ENCODE assay signal across 10 cellular contexts in the genomic region with DNA sequence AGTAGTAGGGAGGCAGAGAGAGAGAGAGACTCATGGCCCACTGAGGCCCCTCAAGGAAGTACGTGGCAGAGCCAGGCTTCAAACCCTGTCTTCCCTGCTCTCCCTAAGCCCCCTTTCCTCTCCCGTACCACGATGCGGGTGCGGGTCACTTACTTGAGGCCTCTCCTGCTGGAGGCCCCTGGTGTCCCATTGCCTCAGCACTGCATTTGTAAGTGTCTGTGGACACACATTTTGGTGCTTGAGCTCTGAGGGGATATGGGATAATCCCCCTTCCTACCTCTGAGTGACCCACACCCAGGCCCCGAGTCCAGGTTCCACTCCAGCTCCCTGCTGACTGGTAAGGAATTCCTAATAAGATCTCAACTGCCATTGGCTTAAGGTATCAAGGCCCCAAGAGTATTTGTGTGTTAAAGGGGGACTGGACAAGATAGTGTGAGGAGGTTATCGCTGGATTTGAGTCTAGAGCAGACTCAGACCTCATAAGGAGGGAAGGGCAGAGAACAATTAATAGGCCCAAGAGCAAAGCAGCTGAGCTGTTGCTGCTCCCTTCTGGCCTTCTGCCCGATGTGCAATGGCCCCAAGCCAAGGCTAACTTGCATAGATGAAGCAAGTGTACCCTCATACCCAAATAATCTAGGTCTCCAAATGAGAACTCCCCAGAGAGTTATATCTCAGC.
DNase-seq lines count a peak whose midpoint lies in the region; ATAC-seq, FAIRE-seq and TF ChIP-seq lines count a peak whose summit lies in the region.
"Had no signal": no experiment of that assay in that cellular context is flagged by ENCODE, and none has a peak within 500 bp of the region (broad histone marks: within the 10 kb centered on the region; RNA-seq: fewer than 3 reads in every experiment).

No MANE protein-coding gene starts in this region.

- H3K36me3 ChIP-seq in H1 (ENCODE audit: control insufficient read depth in 2 of 4, insufficient read depth in 4 of 4, low read length in 3 of 4) = no peaks in the 10 kb centered on the region
- H3K36me3 ChIP-seq in gastroesophageal sphincter = peaks cover 0 to 14% of the 10 kb centered on the region in 2 donors
- H3K36me3 ChIP-seq in Peyer's patch = peaks cover 0 to 14% (median 0%) of the 10 kb centered on the region in 3 donors
- H3K36me3 ChIP-seq in GM23248 (ENCODE audit: low read depth) = no peaks in the 10 kb centered on the region

- CTCF ChIA-PET in H1 (lab: Charles Lee; ENCODE audit: partially characterized antibody) = interaction anchor here (0.8 to 7.7 kb wide), 22 partner anchors 7 to 546 kb away, joined by 3 to 39 read pairs (median 4); no protein-coding TSS in a partner anchor

- WGBS in H1 (ENCODE audit: extremely low coverage in 1 of 2, insufficient coverage in 1 of 2, insufficient read length in 1 of 2, insufficient replicate concordance in 2 of 2, low coverage in 1 of 2, low lambda C conversion rate in 2 of 2, missing lambda C conversion rate in 1 of 2), 2 experiments = 88% methylated on average over 7 of the region's 8 CpGs; no CpG with 5 or more reads in 1 of the 2 experiments
- WGBS in gastroesophageal sphincter (ENCODE audit: low coverage in 1 of 2), 2 donors = 59 to 100% methylated on average over 1 to 7 of the region's 8 CpGs
- 68 to 73% methylated on average over 8 of the region's 8 CpGs for WGBS in GM23248 (ENCODE audit: low coverage in 1 of 2, low lambda C conversion rate in 2 of 2, missing lambda C conversion rate in 2 of 2), 2 experiments

- no peak overlapping the region; a peak in 1 of 7 replicates for H3K9ac ChIP-seq in H1 (replicated peaks in 1 of 4; ENCODE audit: extremely low read depth in 1 of 4, low read depth in 3 of 4, low read length in 3 of 4)
- H3K9ac ChIP-seq in GM23248 = no peak overlapping the region

- H3K4me1 ChIP-seq in H1 (replicated peaks in 1 of 4; ENCODE audit: control insufficient read depth in 3 of 4, insufficient read depth in 4 of 4, low read length in 3 of 4) (no peaks in the 10 kb centered on the region), gastroesophageal sphincter (no peaks in the 10 kb centered on the region), Peyer's patch (no peaks in the 10 kb centered on the region), GM23248 (ENCODE audit: insufficient read depth) (no peaks in the 10 kb centered on the region)

- TF ChIP-seq EP300 in H1 (IDR thresholded peaks at IDR 0.05; ENCODE audit: borderline replicate concordance in 1 of 2, low read depth in 2 of 2, low read length in 2 of 2) (no peak), gastroesophageal sphincter (IDR thresholded peaks at IDR 0.05) (no peak)

- H3K79me2 ChIP-seq in H1 (ENCODE audit: control insufficient read depth in 1 of 2, insufficient read depth in 2 of 2, low read length in 2 of 2) (no peaks in the 10 kb centered on the region), GM23248 (ENCODE audit: insufficient read depth) (no peaks in the 10 kb centered on the region)

- TF ChIP-seq CTCF in H1 (IDR thresholded peaks at IDR 0.05; ENCODE audit: control extremely low read depth in 1 of 3, insufficient read depth in 1 of 3, low read depth in 1 of 3, low read length in 3 of 3) = peak; percentile 34 to 52 (median 44); a peak in 3 of 4 replicates
- TF ChIP-seq CTCF in gastroesophageal sphincter (IDR thresholded peaks at IDR 0.05) = no peak
- TF ChIP-seq CTCF in Peyer's patch (IDR thresholded peaks at IDR 0.05) = peak in 3 of 6 experiments; percentile 11 to 31 (median 27)
- no peak for TF ChIP-seq CTCF in omental fat pad (IDR thresholded peaks at IDR 0.05)

- no peak overlapping the region for H2AK5ac ChIP-seq in H1 (ENCODE audit: low read depth, low read length)

- FAIRE-seq in H1 (lab: Jason Lieb, UNC) = no peak

- H3K23ac ChIP-seq in H1 (ENCODE audit: insufficient read length) = no peak overlapping the region

- TF ChIP-seq POLR2A in H1 (IDR thresholded peaks at IDR 0.05; ENCODE audit: control extremely low read depth in 1 of 2, low read depth in 2 of 2, low read length in 2 of 2) (no peak), gastroesophageal sphincter (IDR thresholded peaks at IDR 0.05) (no peak), Peyer's patch (IDR thresholded peaks at IDR 0.05) (no peak)

- H4K20me1 ChIP-seq in H1 (replicated peaks in 1 of 2; ENCODE audit: control insufficient read depth in 1 of 2, insufficient read depth in 2 of 2, low read length in 2 of 2) = no peaks in the 10 kb centered on the region
- no peaks in the 10 kb centered on the region for H4K20me1 ChIP-seq in GM23248 (ENCODE audit: insufficient read depth)

- H4K8ac ChIP-seq in H1 (ENCODE audit: extremely low read depth, insufficient read depth, low read length) = no peak overlapping the region

- no peak overlapping the region for H4K5ac ChIP-seq in H1 (ENCODE audit: insufficient read length, low read depth, low read length)

- H3K56ac ChIP-seq in H1 (replicated peaks; ENCODE audit: insufficient read length, low read depth, low read length) = no peak overlapping the region

- no peaks in the 10 kb centered on the region for H3K79me1 ChIP-seq in H1 (ENCODE audit: low read depth, low read length)

- no peak for ATAC-seq in gastroesophageal sphincter
- no peak for ATAC-seq in omental fat pad (ENCODE audit: low FRiP score)

- H3K9me3 ChIP-seq in H1 (ENCODE audit: insufficient read depth in 2 of 2, low read depth in 1 of 2, low read length in 1 of 2) = no peaks in the 10 kb centered on the region
- H3K9me3 ChIP-seq in gastroesophageal sphincter = no peaks in the 10 kb centered on the region
- no peaks in the 10 kb centered on the region for H3K9me3 ChIP-seq in Peyer's patch
- no peaks in the 10 kb centered on the region for H3K9me3 ChIP-seq in GM23248 (ENCODE audit: low read depth)

- H3K4me3 ChIP-seq in H1 (ENCODE audit: extremely low read depth in 1 of 4, insufficient read depth in 2 of 4, low read depth in 3 of 4, low read length in 4 of 4) (no peak overlapping the region), gastroesophageal sphincter (no peak overlapping the region), Peyer's patch (no peak overlapping the region), GM23248 (no peak overlapping the region)

- no peak overlapping the region for H3K14ac ChIP-seq in H1 (ENCODE audit: insufficient read length)

- no peak overlapping the region; the same call in 1 of the 2 replicates for H2BK12ac ChIP-seq in H1 (ENCODE audit: low read depth, low read length)

- no peak overlapping the region for H4K91ac ChIP-seq in H1 (replicated peaks; ENCODE audit: insufficient read length, low read length)

- in situ Hi-C loops in GM23248 (cut with MboI) = no loop called here

- H3F3A ChIP-seq in GM23248 (ENCODE audit: insufficient read depth) = no peaks in the 10 kb centered on the region

- no peaks in the 10 kb centered on the region for H3K9me2 ChIP-seq in GM23248 (ENCODE audit: insufficient read depth)

- H3K27ac ChIP-seq in H1 (ENCODE audit: low read depth, low read length) (no peak overlapping the region), gastroesophageal sphincter (no peak overlapping the region), Peyer's patch (no peak overlapping the region), GM23248 (no peak overlapping the region)

- H2AFZ ChIP-seq in H1 (ENCODE audit: low read length) = no peak overlapping the region
- no peak overlapping the region for H2AFZ ChIP-seq in GM23248

- H3K23me2 ChIP-seq in H1 (ENCODE audit: low read depth, low read length) = no peaks in the 10 kb centered on the region

- no peak overlapping the region for H3K4me2 ChIP-seq in H1 (ENCODE audit: insufficient read depth in 1 of 2, low read depth in 2 of 2, low read length in 2 of 2)
- no peak overlapping the region for H3K4me2 ChIP-seq in GM23248 (ENCODE audit: unreplicated experiment)

- H2BK5ac ChIP-seq in H1 (ENCODE audit: low read depth, low read length) = no peak overlapping the region

- H3K27me3 ChIP-seq in H1 (replicated peaks in 1 of 4; ENCODE audit: control insufficient read depth in 3 of 4, extremely low read depth in 1 of 4, insufficient read depth in 3 of 4, low read length in 3 of 4) (no peaks in the 10 kb centered on the region), gastroesophageal sphincter (no peaks in the 10 kb centered on the region), Peyer's patch (no peaks in the 10 kb centered on the region), GM23248 (replicated peaks; ENCODE audit: insufficient read depth) (no peaks in the 10 kb centered on the region)

- H3K18ac ChIP-seq in H1 (ENCODE audit: extremely low read depth, low read length) = no peak overlapping the region

- no peak overlapping the region for H3K4ac ChIP-seq in H1 (replicated peaks; ENCODE audit: insufficient read length, low read depth, low read length)

- peak; percentile 63 to 72 for TF ChIP-seq RAD21 in H1 (IDR thresholded peaks at IDR 0.05 in 1 of 2, conservative IDR thresholded peaks at IDR 0.05 in 1 of 2; ENCODE audit: low read depth in 2 of 2, low read length in 2 of 2)

- no peak overlapping the region for H2BK15ac ChIP-seq in H1 (ENCODE audit: low read length)

- peak; percentile 10 for DNase-seq in COLO668 (lab: John Stamatoyannopoulos, UW; ENCODE audit: unreplicated experiment)
- DNase-seq in NCI-H2029 treated with DMSO at 0.1 percent for 48 hours (lab: John Stamatoyannopoulos, UW) = peak; percentile 38
- peak in 1 of 2 experiments; percentile 41 for DNase-seq in H1 (ENCODE audit: low read depth in 1 of 2, low spot score in 2 of 2)
- DNase-seq in medulla oblongata (ENCODE audit: extremely low spot score) = peak; percentile 45
- no peak for DNase-seq in Peyer's patch
- DNase-seq in GM23248 = no peak
- DNase-seq in omental fat pad (ENCODE audit: low spot score) = no peak
- DNase-seq: activated naive CD8-positive, alpha-beta T cell treated with anti-CD3 and anti-CD28 coated beads, Interleukin-2, amount 10 ng/mL, durations not matched to agents 7 days and 5 days; stimulated activated naive CD4-positive, alpha-beta T cell treated with Interleukin-2 at 50 U/mL for 16 hours had no signal

- H2BK120ac ChIP-seq in H1 (replicated peaks; ENCODE audit: low read depth, low read length) = no peak overlapping the region

- POLR2A ChIA-PET in H1 (lab: Charles Lee; ENCODE audit: partially characterized antibody) = interaction anchor here (0.7 to 1.1 kb wide), 2 partner anchors 11 to 21 kb away, joined by 3 to 4 read pairs; no protein-coding TSS in a partner anchor

- H2BK20ac ChIP-seq in H1 (ENCODE audit: low read length) = no peak overlapping the region

TF ChIP-seq in H1, 55 proteins besides CTCF, POLR2A, EP300 and RAD21 (continues in another document):
- TF ChIP-seq CHD1 (IDR thresholded peaks at IDR 0.05; ENCODE audit: low read depth, low read length) (no peak), SP2 (IDR thresholded peaks at IDR 0.05; ENCODE audit: low read length) (no peak), SAP30 (IDR thresholded peaks at IDR 0.05; ENCODE audit: insufficient read depth, insufficient replicate concordance, low read length) (no peak), RBBP5 (IDR thresholded peaks at IDR 0.05; ENCODE audit: borderline replicate concordance, low read depth, low read length) (no peak), EZH2 (IDR thresholded peaks at IDR 0.05; ENCODE audit: low read depth, low read length, severe bottlenecking) (no peak), CBX8 (IDR thresholded peaks at IDR 0.05; ENCODE audit: borderline replicate concordance, low read depth, low read length) (no peak)

Comparison
In these comparisons a context has a peak if more than half of its experiments do, and no peak if none do; other contexts are left out.
1. DNase-seq: peak in COLO668 (single experiment), NCI-H2029 treated with DMSO at 0.1 percent for 48 hours (single experiment) and medulla oblongata (single experiment); none in Peyer's patch (0 of 3), GM23248 (single experiment) and omental fat pad (single experiment).
2. CTCF ChIP-seq: peak in H1 (3 of 3); none in gastroesophageal sphincter (0 of 4) and omental fat pad (0 of 3).